Comparison of ENCODE assay signal across 8 cellular contexts in genomic region chr4:77817304-77818076, GRCh38. TPM values are rescaled to one million over a fixed set of nuclear protein-coding genes. Genes with fewer than 3 reads are reported as not detected.
DNase-seq lines count a peak whose midpoint lies in the region; ATAC-seq and TF ChIP-seq lines count a peak whose summit lies in the region.

No MANE protein-coding gene starts in this region.

- H3K79me2 ChIP-seq in hepatocyte, result peaks cover 54% of the 10 kb centered on the region

- intact Hi-C loops in left ventricle myocardium inferior (cut with micrococcal nuclease), result loop anchor here (5.0 kb wide), 1 partner anchor 45 kb away; the partner anchor contains the start of gene MRPL1
- intact Hi-C loops in left cardiac atrium (cut with DNase I), result no loop called here

- H2AFZ ChIP-seq in hepatocyte, result no peak overlapping the region

- no peak for ATAC-seq in left cardiac atrium
- no peak for ATAC-seq in WTC11
- no peak for ATAC-seq in HG03521 (IDR thresholded peaks at IDR 0.05; ENCODE audit: unreplicated experiment)
- no peak for ATAC-seq in GM19023 (IDR thresholded peaks at IDR 0.05; ENCODE audit: unreplicated experiment)

- H3K4me3 Mint-ChIP-seq in WTC11, result peak overlapping the region; percentile 86

- H3K27ac Mint-ChIP-seq in WTC11, result no peak overlapping the region

- H3K27me3 ChIP-seq in left ventricle myocardium inferior (ENCODE audit: low read depth) (no peaks in the 10 kb centered on the region), hepatocyte (no peaks in the 10 kb centered on the region)

- H3K4me3 ChIP-seq in left ventricle myocardium inferior (peak overlapping the region; percentile 79), hepatocyte (peak overlapping the region; percentile 80), skin epidermis (peak overlapping the region; percentile 62 to 97 (median 84))

- peaks cover 44% of the 10 kb centered on the region for H4K20me1 ChIP-seq in hepatocyte (ENCODE audit: insufficient read depth, poor library complexity, severe bottlenecking)

- H3K9me2 ChIP-seq in hepatocyte (replicated peaks; ENCODE audit: insufficient read depth), result no peaks in the 10 kb centered on the region

- peaks cover 14% of the 10 kb centered on the region for H3K4me1 Mint-ChIP-seq in WTC11

- CTCF ChIA-PET in WTC11 (lab: Charles Lee), result interaction anchor here (0.5 to 1.3 kb wide), 10 partner anchors 11 to 959 kb away, joined by 3 to 7 read pairs (median 4); partner anchors contain the start of gene MRPL1

- H3K9me3 ChIP-seq in left ventricle myocardium inferior (replicated peaks) (peaks cover 2% of the 10 kb centered on the region), hepatocyte (ENCODE audit: low read depth) (no peaks in the 10 kb centered on the region)

- TF ChIP-seq CTCF in left ventricle myocardium inferior (IDR thresholded peaks at IDR 0.05; ENCODE audit: borderline replicate concordance), result no peak
- TF ChIP-seq CTCF in WTC11 (IDR thresholded peaks at IDR 0.05), result no peak
- TF ChIP-seq CTCF in hepatocyte (IDR thresholded peaks at IDR 0.05; ENCODE audit: poor library complexity), result no peak

- peak overlapping the region; percentile 78 for H3K4me2 ChIP-seq in hepatocyte

- DNase-seq in left ventricle myocardium inferior, result no peak
- DNase-seq in left cardiac atrium, result no peak
- DNase-seq in WTC11 (ENCODE audit: low spot score), result no peak
- DNase-seq in hepatocyte (ENCODE audit: low spot score), result peak; percentile 57
- no peak for DNase-seq in KG1 (lab: John Stamatoyannopoulos, UW)

- H3K27ac ChIP-seq in left ventricle myocardium inferior (replicated peaks), result peak overlapping the region; percentile 96
- peak overlapping the region; percentile 98 for H3K27ac ChIP-seq in hepatocyte
- peak overlapping the region in 19 of 21 experiments; percentile 90 to 100 (median 99) for H3K27ac ChIP-seq in skin epidermis

- peaks cover 7% of the 10 kb centered on the region for H3K27me3 Mint-ChIP-seq in WTC11 (ENCODE audit: low read depth)

- no peaks in the 10 kb centered on the region for H3K9me3 Mint-ChIP-seq in WTC11

- 49% methylated on average over 8 of the region's 8 CpGs for WGBS in hepatocyte (ENCODE audit: low lambda C conversion rate, missing lambda C conversion rate)

- no peaks in the 10 kb centered on the region for H3K36me3 Mint-ChIP-seq in WTC11

- peaks cover 85% of the 10 kb centered on the region for H3K4me1 ChIP-seq in left ventricle myocardium inferior
- H3K4me1 ChIP-seq in hepatocyte (ENCODE audit: insufficient read depth), result peaks cover 16% of the 10 kb centered on the region

- H3K36me3 ChIP-seq in left ventricle myocardium inferior, result no peaks in the 10 kb centered on the region
- no peaks in the 10 kb centered on the region for H3K36me3 ChIP-seq in hepatocyte (replicated peaks; ENCODE audit: insufficient read depth, low read depth)

- POLR2A ChIA-PET in WTC11 (lab: Charles Lee), result interaction anchor here (0.8 kb wide), 1 partner anchor 45 kb away, joined by 3 read pairs; the partner anchor contains the start of gene MRPL1

TF ChIP-seq in WTC11, 78 proteins besides CTCF, POLR2A, EP300 and RAD21:
- TF ChIP-seq, protein P1, sequence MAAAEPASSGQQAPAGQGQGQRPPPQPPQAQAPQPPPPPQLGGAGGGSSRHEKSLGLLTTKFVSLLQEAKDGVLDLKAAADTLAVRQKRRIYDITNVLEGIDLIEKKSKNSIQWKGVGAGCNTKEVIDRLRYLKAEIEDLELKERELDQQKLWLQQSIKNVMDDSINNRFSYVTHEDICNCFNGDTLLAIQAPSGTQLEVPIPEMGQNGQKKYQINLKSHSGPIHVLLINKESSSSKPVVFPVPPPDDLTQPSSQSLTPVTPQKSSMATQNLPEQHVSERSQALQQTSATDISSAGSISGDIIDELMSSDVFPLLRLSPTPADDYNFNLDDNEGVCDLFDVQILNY (CRISPR knock-in tag; IDR thresholded peaks at IDR 0.05), result no peak

RNA-seq across cellular contexts. Expression of gene CNOT6L, which starts 1.7 kb away (rescaled TPM):
- 21.8 TPM for total RNA-seq in left ventricle myocardium inferior
- total RNA-seq in left cardiac atrium, result 10 to 100 TPM; 24.1 to 26.0 TPM
- 19.5 to 21.6 TPM (median 20.1 TPM) in 3 replicates for total RNA-seq in WTC11 (2021)
- 20.4 and 21.0 TPM in 2 replicates for total RNA-seq in hepatocyte
- 7.5 and 7.7 TPM in 2 replicates for polyA plus RNA-seq in hepatocyte

RNA-seq across cellular contexts. Expression of gene MRPL1, which starts 45.1 kb away (rescaled TPM):
- total RNA-seq in left ventricle myocardium inferior (50.8 TPM), left cardiac atrium (10 to 100 TPM; 32.8 to 41.9 TPM), WTC11 (2021) (24.3 to 27.9 TPM (median 25.7 TPM) in 3 replicates), hepatocyte (27.2 and 32.3 TPM in 2 replicates)
- polyA plus RNA-seq in hepatocyte, result 19.6 and 22.5 TPM in 2 replicates
